14 cellular contexts compared by ENCODE assay signal in genomic region chr1:26317143-26317542, GRCh38. TPM values are rescaled to one million over a fixed set of nuclear protein-coding genes. Genes with fewer than 3 reads are reported as not detected.
DNase-seq lines count a peak whose midpoint lies in the region; ATAC-seq and TF ChIP-seq lines count a peak whose summit lies in the region.
"Had no signal": no experiment of that assay in that cellular context is flagged by ENCODE, and none has a peak within 500 bp of the region (broad histone marks: within the 10 kb centered on the region; RNA-seq: fewer than 3 reads in every experiment).

No MANE protein-coding gene starts in this region.

- H3K4me1 Mint-ChIP-seq in activated naive CD4-positive, alpha-beta T cell treated with anti-CD3 and anti-CD28 coated beads, Interleukin-2, amount 50 U/mL, for 24 hours: peaks cover 77% of the 10 kb centered on the region
- peaks cover 7% of the 10 kb centered on the region for H3K4me1 Mint-ChIP-seq in glutamatergic neuron (ENCODE audit: low read depth, unreplicated experiment)

- H3K4me1 ChIP-seq in thymus (ENCODE audit: control insufficient read depth, insufficient read depth, low read length): peaks cover 50% of the 10 kb centered on the region
- peaks cover 4% of the 10 kb centered on the region for H3K4me1 ChIP-seq in body of pancreas
- H3K4me1 ChIP-seq: BE2C, foreskin keratinocyte, pancreas had no signal

- no peaks in the 10 kb centered on the region for H3K9me2 ChIP-seq in SU-DHL-6 (replicated peaks; ENCODE audit: insufficient read depth, low read length)

- no peaks in the 10 kb centered on the region for H3K27me3 Mint-ChIP-seq in activated naive CD4-positive, alpha-beta T cell treated with anti-CD3 and anti-CD28 coated beads, Interleukin-2, amount 50 U/mL, for 24 hours
- peaks cover 1% of the 10 kb centered on the region for H3K27me3 Mint-ChIP-seq in glutamatergic neuron (ENCODE audit: unreplicated experiment)

- H3K27ac Mint-ChIP-seq in activated naive CD4-positive, alpha-beta T cell treated with anti-CD3 and anti-CD28 coated beads, Interleukin-2, amount 50 U/mL, for 24 hours: peak overlapping the region; percentile 84
- H3K27ac Mint-ChIP-seq in glutamatergic neuron (ENCODE audit: unreplicated experiment): peak overlapping the region; percentile 13

- TF ChIP-seq CTCF in SU-DHL-6 (IDR thresholded peaks at IDR 0.05; ENCODE audit: insufficient read depth, low read length, poor library complexity, severe bottlenecking): no peak
- TF ChIP-seq CTCF in glutamatergic neuron (IDR thresholded peaks at IDR 0.05; ENCODE audit: partially characterized antibody, unreplicated experiment): no peak
- no peak for TF ChIP-seq CTCF in body of pancreas (IDR thresholded peaks at IDR 0.05)

- H3K4me3 ChIP-seq in SU-DHL-6 (ENCODE audit: insufficient read depth, low read length, poor library complexity, severe bottlenecking) (peak overlapping the region; percentile 73), thymus (ENCODE audit: low read length) (peak overlapping the region; percentile 57), body of pancreas (no peak overlapping the region)
- H3K4me3 ChIP-seq: pancreas had no signal

- 59% methylated on average over 2 of the region's 2 CpGs for WGBS in thymus
- 84 to 92% methylated on average over 2 of the region's 2 CpGs for WGBS in body of pancreas, 2 donors

- TF ChIP-seq POLR2A in body of pancreas (IDR thresholded peaks at IDR 0.05): no peak

- H3K36me3 ChIP-seq in SU-DHL-6 (ENCODE audit: low read length) (peaks cover under 1% of the 10 kb centered on the region; the same call in 1 of the 2 replicates), thymus (ENCODE audit: control insufficient read depth, insufficient read depth) (peaks cover 18% of the 10 kb centered on the region), body of pancreas (replicated peaks in 1 of 2; ENCODE audit: insufficient read depth in 1 of 2, low read depth in 2 of 2) (no peaks in the 10 kb centered on the region)
- H3K36me3 ChIP-seq: BE2C, pancreas had no signal

- peaks cover 50% of the 10 kb centered on the region for H3F3A ChIP-seq in SU-DHL-6 (ENCODE audit: insufficient read depth)

- peak overlapping the region; percentile 92 for H3K4me3 Mint-ChIP-seq in activated naive CD4-positive, alpha-beta T cell treated with anti-CD3 and anti-CD28 coated beads, Interleukin-2, amount 50 U/mL, for 24 hours
- no peak overlapping the region for H3K4me3 Mint-ChIP-seq in glutamatergic neuron (ENCODE audit: unreplicated experiment)

- H4K20me1 ChIP-seq in SU-DHL-6 (ENCODE audit: low read depth, low read length): no peaks in the 10 kb centered on the region

- ATAC-seq in body of pancreas (no peak), GM18907 (IDR thresholded peaks at IDR 0.05; ENCODE audit: unreplicated experiment) (no peak)
- ATAC-seq: foreskin keratinocyte, pancreas had no signal

- H3K4me2 ChIP-seq in SU-DHL-6 (ENCODE audit: low read depth, low read length, poor library complexity, severe bottlenecking): peak overlapping the region; percentile 84

- H2AFZ ChIP-seq in SU-DHL-6 (ENCODE audit: low read depth, low read length, severe bottlenecking): no peak overlapping the region

- H3K36me3 Mint-ChIP-seq in activated naive CD4-positive, alpha-beta T cell treated with anti-CD3 and anti-CD28 coated beads, Interleukin-2, amount 50 U/mL, for 24 hours: peaks cover 5% of the 10 kb centered on the region
- H3K36me3 Mint-ChIP-seq in glutamatergic neuron (ENCODE audit: unreplicated experiment): no peaks in the 10 kb centered on the region

- peaks cover 20% of the 10 kb centered on the region for H3K79me2 ChIP-seq in SU-DHL-6 (ENCODE audit: insufficient read depth, low read length)

- H3K9me3 ChIP-seq in SU-DHL-6 (ENCODE audit: insufficient read depth, low read length): no peaks in the 10 kb centered on the region
- no peaks in the 10 kb centered on the region for H3K9me3 ChIP-seq in thymus (ENCODE audit: control insufficient read depth)
- no peaks in the 10 kb centered on the region for H3K9me3 ChIP-seq in body of pancreas
- H3K9me3 ChIP-seq: BE2C, pancreas had no signal

- peak overlapping the region; percentile 89 for H3K9ac ChIP-seq in SU-DHL-6 (ENCODE audit: low read length)

- H3K9me3 Mint-ChIP-seq in activated naive CD4-positive, alpha-beta T cell treated with anti-CD3 and anti-CD28 coated beads, Interleukin-2, amount 50 U/mL, for 24 hours: no peaks in the 10 kb centered on the region
- no peaks in the 10 kb centered on the region for H3K9me3 Mint-ChIP-seq in glutamatergic neuron (ENCODE audit: unreplicated experiment)

- H3K27ac ChIP-seq in SU-DHL-6 (ENCODE audit: low read depth, low read length): peak overlapping the region; percentile 93
- H3K27ac ChIP-seq in thymus (ENCODE audit: low read depth): peak overlapping the region; percentile 64
- no peak overlapping the region for H3K27ac ChIP-seq in body of pancreas
- H3K27ac ChIP-seq: foreskin keratinocyte, pancreas had no signal

- H3K27me3 ChIP-seq in SU-DHL-6 (ENCODE audit: low read length) (no peaks in the 10 kb centered on the region), thymus (ENCODE audit: control insufficient read depth, insufficient read depth) (no peaks in the 10 kb centered on the region), body of pancreas (no peaks in the 10 kb centered on the region)
- H3K27me3 ChIP-seq: pancreas had no signal

- DNase-seq in activated naive CD4-positive, alpha-beta T cell (lab: John Stamatoyannopoulos, UW): no peak
- DNase-seq in glutamatergic neuron (no peak), body of pancreas (no peak), mesenteric fat pad (ENCODE audit: low spot score) (no peak)
- DNase-seq: amygdala, BE2C, dermis blood vessel endothelial cell, foreskin keratinocyte, NCI-H524, pancreas had no signal

- intact Hi-C loops in body of pancreas (cut with DNase I): loop anchor here (5.0 kb wide), 1 partner anchor 45 kb away; no protein-coding TSS in a partner anchor

RNA-seq across cellular contexts. Expression of gene CD52, which starts 0.6 kb away (rescaled TPM):
- total RNA-seq in glutamatergic neuron (ENCODE audit: unreplicated experiment) (2.8 TPM), body of pancreas (not detected), mesenteric fat pad (27.1 TPM)
- 1,113 TPM for polyA plus RNA-seq in thymus
- total RNA-seq: dermis blood vessel endothelial cell had no signal

RNA-seq across cellular contexts. Expression of gene UBXN11, which starts 10.7 kb away (rescaled TPM):
- total RNA-seq in glutamatergic neuron (ENCODE audit: unreplicated experiment) (11.4 TPM), body of pancreas (10 to 100 TPM; 12.2 to 14.8 TPM), mesenteric fat pad (22.2 TPM)
- 42.7 TPM for polyA plus RNA-seq in thymus

RNA-seq across cellular contexts. Expression of gene CRYBG2, which starts 36.8 kb away (rescaled TPM):
- total RNA-seq in glutamatergic neuron (ENCODE audit: unreplicated experiment) (2.2 TPM), body of pancreas (1 to 10 TPM in 1 of 2 donors, not detected in 1; 3.6 TPM), mesenteric fat pad (0.06 TPM)
- 7.3 TPM for polyA plus RNA-seq in thymus
- total RNA-seq: dermis blood vessel endothelial cell had no signal

RNA-seq across cellular contexts. Expression of gene SH3BGRL3, which starts 37.3 kb away (rescaled TPM):
- 412 TPM for total RNA-seq in glutamatergic neuron (ENCODE audit: unreplicated experiment)
- polyA plus RNA-seq in thymus: 261 TPM
- 10 to 100 TPM; 38.2 to 43.1 TPM for total RNA-seq in body of pancreas
- total RNA-seq in mesenteric fat pad: 229 TPM

RNA-seq across cellular contexts. Expression of gene ZNF683, which starts 55.4 kb away (rescaled TPM):
- not detected for total RNA-seq in glutamatergic neuron (ENCODE audit: unreplicated experiment)
- 2.1 TPM for polyA plus RNA-seq in thymus
- total RNA-seq in body of pancreas: not detected
- total RNA-seq in mesenteric fat pad: not detected
- total RNA-seq: dermis blood vessel endothelial cell, foreskin keratinocyte had no signal
- polyA plus RNA-seq: foreskin keratinocyte had no signal

Comparison
In these comparisons a context has a peak if more than half of its experiments do, and no peak if none do; other contexts are left out.
1. H3K27ac ChIP-seq: peak in SU-DHL-6 (single experiment) and thymus (single experiment); none in body of pancreas (0 of 4).
2. H3K4me3 ChIP-seq: peak in SU-DHL-6 (single experiment) and thymus (single experiment); none in body of pancreas (0 of 2).